Comparison of ENCODE assay signal across 14 cellular contexts in the genomic region with DNA sequence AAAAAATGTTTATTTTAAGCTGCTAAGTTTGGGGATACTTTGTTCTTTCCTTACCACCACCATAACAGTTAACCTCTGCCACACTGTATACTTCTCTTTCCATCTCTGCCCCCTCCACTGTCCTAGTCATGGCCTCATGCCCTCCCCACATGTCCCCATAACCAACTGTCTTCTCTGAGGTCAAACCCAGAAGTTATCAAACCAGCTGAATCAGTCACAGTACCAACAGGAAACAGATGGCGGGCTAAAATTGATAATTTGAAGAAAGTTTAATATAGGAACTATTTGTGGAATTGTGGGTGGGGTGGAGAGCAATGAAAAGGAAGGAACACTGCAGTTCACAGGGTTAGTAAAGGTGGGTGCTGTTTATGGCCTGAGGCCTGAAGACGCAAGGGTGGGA. TPM values are rescaled to one million over a fixed set of nuclear protein-coding genes. Genes with fewer than 3 reads are reported as not detected.
DNase-seq lines count a peak whose midpoint lies in the region; ATAC-seq, FAIRE-seq and TF ChIP-seq lines count a peak whose summit lies in the region.
"Had no signal": no experiment of that assay in that cellular context is flagged by ENCODE, and none has a peak within 500 bp of the region (broad histone marks: within the 10 kb centered on the region; RNA-seq: fewer than 3 reads in every experiment).

No MANE protein-coding gene starts in this region.

- no peaks in the 10 kb centered on the region for H3K27me3 ChIP-seq in esophagus squamous epithelium
- no peaks in the 10 kb centered on the region for H3K27me3 ChIP-seq in pancreas
- H3K27me3 ChIP-seq in thyroid gland, result no peaks in the 10 kb centered on the region
- H3K27me3 ChIP-seq in CD4-positive, alpha-beta memory T cell (ENCODE audit: insufficient read depth, low read length), result no peaks in the 10 kb centered on the region

- peaks cover 0 to 3% (median 1%) of the 10 kb centered on the region in 4 donors for H3K4me1 Mint-ChIP-seq in CD4-positive, alpha-beta memory T cell

- FAIRE-seq in pancreas (lab: Jason Lieb, UNC), result no peak

- DNase-seq in CD1c-positive myeloid dendritic cell (ENCODE audit: extremely low spot score) (peak; percentile 44), NOMO-1 treated with DMSO at 0.1 percent for 48 hours (lab: John Stamatoyannopoulos, UW; ENCODE audit: unreplicated experiment) (peak; percentile 96), esophagus squamous epithelium (lab: John Stamatoyannopoulos, UW) (no peak), pancreas (no peak), NCI-H1417 (lab: John Stamatoyannopoulos, UW) (no peak), thyroid gland (no peak), occipital lobe (lab: John Stamatoyannopoulos, UW) (no peak)
- no peak for DNase-seq in CD4-positive, alpha-beta memory T cell
- DNase-seq: DMS79, NCI-H1436, NCI-H524, T1000 had no signal

- peak overlapping the region in 1 of 7 donors; percentile 10 for H3K27ac Mint-ChIP-seq in CD4-positive, alpha-beta memory T cell
- H3K27ac Mint-ChIP-seq: memory B cell had no signal

- no peaks in the 10 kb centered on the region for H3K36me3 ChIP-seq in esophagus squamous epithelium
- H3K36me3 ChIP-seq in pancreas, result no peaks in the 10 kb centered on the region
- no peaks in the 10 kb centered on the region for H3K36me3 ChIP-seq in thyroid gland
- H3K36me3 ChIP-seq in CD4-positive, alpha-beta memory T cell (ENCODE audit: insufficient read depth, low read length), result no peaks in the 10 kb centered on the region

- no peak overlapping the region for H3K4me3 Mint-ChIP-seq in CD4-positive, alpha-beta memory T cell
- H3K4me3 Mint-ChIP-seq: memory B cell had no signal

- H3K36me3 Mint-ChIP-seq in CD4-positive, alpha-beta memory T cell, result no peaks in the 10 kb centered on the region
- H3K36me3 Mint-ChIP-seq: activated naive CD4-positive, alpha-beta T cell treated with anti-CD3 and anti-CD28 coated beads, Interleukin-2, amount 50 U/mL, for 72 hours; memory B cell had no signal

- intact Hi-C loops in esophagus squamous epithelium (cut with DNase I), result no loop called here
- intact Hi-C loops in pancreas (cut with DNase I), result no loop called here
- intact Hi-C loops in thyroid gland (cut with DNase I), result no loop called here
- intact Hi-C loops in CD4-positive, alpha-beta memory T cell (cut with micrococcal nuclease), result no loop called here

- no peaks in the 10 kb centered on the region for H3K9me3 Mint-ChIP-seq in CD4-positive, alpha-beta memory T cell

- H3K9me3 ChIP-seq in esophagus squamous epithelium (no peaks in the 10 kb centered on the region), pancreas (no peaks in the 10 kb centered on the region), thyroid gland (no peaks in the 10 kb centered on the region)
- no peaks in the 10 kb centered on the region for H3K9me3 ChIP-seq in CD4-positive, alpha-beta memory T cell (ENCODE audit: control insufficient read depth in 1 of 2, low read length in 2 of 2)

- H3K4me3 ChIP-seq in esophagus squamous epithelium (no peak overlapping the region), pancreas (no peak overlapping the region), thyroid gland (replicated peaks in 1 of 3) (no peak overlapping the region)
- H3K4me3 ChIP-seq in CD4-positive, alpha-beta memory T cell (ENCODE audit: low read length in 2 of 2), result no peak overlapping the region

- POLR2A ChIA-PET in CD4-positive, alpha-beta memory T cell (lab: Charles Lee; ENCODE audit: partially characterized antibody), result interaction anchor here (0.6 kb wide), 1 partner anchor 19 kb away, joined by 4 read pairs; no protein-coding TSS in a partner anchor

- H3K27ac ChIP-seq in esophagus squamous epithelium (peak overlapping the region; percentile 20 to 86 (median 58)), pancreas (no peak overlapping the region), thyroid gland (no peak overlapping the region)
- no peak overlapping the region for H3K27ac ChIP-seq in CD4-positive, alpha-beta memory T cell (ENCODE audit: low read depth, low read length)

- CTCF ChIA-PET in CD4-positive, alpha-beta memory T cell (lab: Charles Lee; ENCODE audit: partially characterized antibody), result interaction anchor here (1.3 to 11.0 kb wide), 4 partner anchors 15 to 64 kb away, joined by 3 to 87 read pairs (median 6); a partner anchor contains a TSS

- WGBS in esophagus squamous epithelium, 2 donors, result 73 to 77% methylated on average over 2 of the region's 2 CpGs
- 80 to 88% methylated on average over 2 of the region's 2 CpGs for WGBS in pancreas, 2 donors
- 88 to 92% methylated on average over 2 of the region's 2 CpGs for WGBS in thyroid gland, 2 donors

- TF ChIP-seq POLR2A in esophagus squamous epithelium (IDR thresholded peaks at IDR 0.05) (no peak), thyroid gland (IDR thresholded peaks at IDR 0.05) (no peak)

- peaks cover 0 to 23% (median 18%) of the 10 kb centered on the region in 3 donors for H3K4me1 ChIP-seq in esophagus squamous epithelium
- peaks cover 0 to 11% (median 0%) of the 10 kb centered on the region in 3 donors for H3K4me1 ChIP-seq in pancreas
- H3K4me1 ChIP-seq in thyroid gland, result peaks cover 0 to 13% of the 10 kb centered on the region in 2 donors
- H3K4me1 ChIP-seq in CD4-positive, alpha-beta memory T cell (ENCODE audit: insufficient read depth, low read length), result peaks cover 1% of the 10 kb centered on the region

- H3K27me3 Mint-ChIP-seq in CD4-positive, alpha-beta memory T cell, result no peaks in the 10 kb centered on the region

- ATAC-seq in pancreas, result peak in 3 of 4 donors; percentile 7 to 31 (median 20)
- ATAC-seq: activated naive CD4-positive, alpha-beta T cell treated with anti-CD3 and anti-CD28 coated beads, Interleukin-2, amount 50 U/mL, for 72 hours had no signal

- TF ChIP-seq CTCF in esophagus squamous epithelium (IDR thresholded peaks at IDR 0.05), result no peak
- no peak for TF ChIP-seq CTCF in pancreas (IDR thresholded peaks at IDR 0.05)
- no peak for TF ChIP-seq CTCF in thyroid gland (IDR thresholded peaks at IDR 0.05)

RNA-seq across cellular contexts. Expression of a gene that starts 5.7 kb away (rescaled TPM):
- total RNA-seq in esophagus squamous epithelium (10 to 100 TPM; 31.8 to 50.2 (median 36.8) TPM), pancreas (10 to 100 TPM; 36.9 to 61.1 (median 45.3) TPM), thyroid gland (10 to 100 TPM; 65.4 to 78.5 (median 72.8) TPM), occipital lobe (96.2 TPM)
- 10 to 100 TPM; 13.8 to 21.5 TPM for polyA plus RNA-seq in pancreas
- total RNA-seq in CD4-positive, alpha-beta memory T cell, result 10 to 100 TPM; 45.5 to 46.0 TPM
- 1 to 10 TPM; 8.8 to 9.0 TPM for polyA plus RNA-seq in CD4-positive, alpha-beta memory T cell

RNA-seq across cellular contexts. Expression of a gene that starts 14.0 kb away (rescaled TPM):
- total RNA-seq in esophagus squamous epithelium (10 to 100 TPM in 3 of 4 donors, 1 to 10 TPM in 1; 6.8 to 38.5 (median 17.6) TPM), pancreas (10 to 100 TPM; 10.3 to 33.1 (median 14.2) TPM), thyroid gland (10 to 100 TPM; 17.8 to 47.3 (median 24.1) TPM), occipital lobe (1.7 TPM)
- polyA plus RNA-seq in pancreas, result 10 to 100 TPM in 1 of 2 donors, 1 to 10 TPM in 1; 9.7 to 13.3 TPM
- 1 to 10 TPM; 7.9 to 8.0 TPM for total RNA-seq in CD4-positive, alpha-beta memory T cell
- 10 to 100 TPM; 19.3 to 19.7 TPM for polyA plus RNA-seq in CD4-positive, alpha-beta memory T cell

Comparison
In these comparisons a context has a peak if more than half of its experiments do, and no peak if none do; other contexts are left out.
1. DNase-seq: peak in CD1c-positive myeloid dendritic cell (single experiment) and NOMO-1 treated with DMSO at 0.1 percent for 48 hours (single experiment); none in esophagus squamous epithelium (single experiment), pancreas (0 of 6), NCI-H1417 (0 of 3), thyroid gland (0 of 2), occipital lobe (single experiment) and CD4-positive, alpha-beta memory T cell (0 of 5).
2. H3K27ac ChIP-seq: peak in esophagus squamous epithelium (4 of 4); none in pancreas (0 of 4), thyroid gland (0 of 3) and CD4-positive, alpha-beta memory T cell (single experiment).